27 cellular contexts compared by ENCODE assay signal in the genomic region with DNA sequence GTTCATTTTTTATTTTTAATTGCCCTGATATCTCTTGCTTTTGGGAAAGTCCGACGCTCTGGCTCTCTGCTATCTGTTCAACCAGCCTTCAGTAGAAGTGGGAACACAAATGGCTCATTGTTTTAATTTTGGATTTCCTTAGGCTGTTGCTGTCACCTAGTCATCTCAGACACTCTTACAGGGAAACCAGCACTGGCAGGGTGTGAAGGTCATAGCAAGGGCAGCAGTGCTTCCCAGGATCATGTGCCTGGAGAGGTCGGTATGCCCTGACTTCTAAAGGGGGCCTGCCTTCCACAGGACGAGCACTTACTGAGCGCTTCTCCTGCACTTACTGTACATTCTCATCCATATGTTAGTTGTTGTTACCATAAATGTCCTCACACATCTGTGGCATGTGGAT.
"Had no signal": no experiment of that assay in that cellular context is flagged by ENCODE, and none has a peak within 500 bp of the region (broad histone marks: within the 10 kb centered on the region; RNA-seq: fewer than 3 reads in every experiment).

No MANE protein-coding gene starts in this region.

- H3K9me3 ChIP-seq: colonic mucosa, gastroesophageal sphincter, mucosa of descending colon, neutrophil, pancreas, thoracic aorta, tibial nerve, upper lobe of left lung had no signal

- H3K27me3 ChIP-seq: colonic mucosa, gastroesophageal sphincter, neutrophil, pancreas, tibial nerve, upper lobe of left lung had no signal

- ATAC-seq: esophagus mucosa; gastroesophageal sphincter; mucosa of descending colon; natural killer cell treated with Interleukin-12 subunit alpha and Interleukin-12 subunit beta and Interleukin-15 and Interleukin-18, amount 100 ng/mL, for 72 hours; sciatic nerve; stimulated activated memory B cell treated with anti-CD40 and anti-IgM and Interleukin-4, amounts not matched to agents 10 μg/mL and 1 μg/mL and 100 μg/mL, for 72 hours; stimulated activated naive CD8-positive, alpha-beta T cell treated with anti-CD3 and anti-CD28 coated beads, Interleukin-15, Interleukin-2, amounts not matched to agents 100 U/mL and 50 U/mL, for 24 hours had no signal

- H3K4me1 ChIP-seq: colonic mucosa, gastroesophageal sphincter, pancreas, tibial nerve, upper lobe of left lung had no signal

- DNase-seq: colonic mucosa; effector CD8-positive, alpha-beta T cell; endodermal cell; hypothalamus; immature natural killer cell; islet precursor cell; kidney glomerular epithelial cell; mesenchymal stem cell; mucosa of descending colon; naive B cell; pancreas; retina; stimulated activated CD4-positive, alpha-beta T cell treated with anti-CD3 and anti-CD28 coated beads, Interleukin-2, amount 100 ng/mL, for 24 hours; stimulated activated CD4-positive, alpha-beta T cell treated with anti-CD3 and anti-CD28 coated beads, Interleukin-4, amount 100 ng/mL, for 4 hours; stimulated activated naive CD8-positive, alpha-beta T cell treated with anti-CD3 and anti-CD28 coated beads, Interleukin-15, Interleukin-2, amounts not matched to agents 100 U/mL and 50 U/mL, for 24 hours; substantia nigra; upper lobe of left lung had no signal

- H3K4me3 ChIP-seq: colonic mucosa, gastroesophageal sphincter, mucosa of descending colon, pancreas, smooth muscle cell, thoracic aorta, tibial nerve, upper lobe of left lung had no signal

- H3K27ac ChIP-seq: colonic mucosa, epithelial cell of prostate, gastroesophageal sphincter, neutrophil, pancreas, thoracic aorta, tibial nerve, upper lobe of left lung had no signal

- H3K36me3 ChIP-seq: colonic mucosa, gastroesophageal sphincter, neutrophil, pancreas, thoracic aorta, tibial nerve, upper lobe of left lung had no signal
